ENCODE assay signal across 24 cellular contexts in the genomic region with DNA sequence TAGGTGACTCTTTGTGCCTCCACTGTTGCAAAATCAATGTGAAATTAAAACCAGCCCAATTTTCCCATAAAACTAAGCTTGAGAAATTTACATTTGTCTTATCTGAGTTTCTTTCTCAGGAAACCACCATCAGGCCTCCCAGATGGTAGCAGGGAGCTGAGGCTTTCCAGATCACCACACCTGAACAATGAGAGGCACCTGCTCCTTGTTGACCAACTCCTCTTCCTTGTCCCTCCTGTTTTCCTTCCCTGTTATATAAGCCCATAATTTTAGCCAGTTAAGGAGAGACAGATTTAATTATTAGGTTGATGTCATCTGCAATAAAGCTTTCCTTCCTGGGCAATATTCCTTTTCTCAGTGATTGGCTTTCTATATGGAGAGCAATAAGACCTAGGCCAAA. TPM values are rescaled to one million over a fixed set of nuclear protein-coding genes. Genes with fewer than 3 reads are reported as not detected.
DNase-seq lines count a peak whose midpoint lies in the region; ATAC-seq, FAIRE-seq and TF ChIP-seq lines count a peak whose summit lies in the region.
"Had no signal": no experiment of that assay in that cellular context is flagged by ENCODE, and none has a peak within 500 bp of the region (broad histone marks: within the 10 kb centered on the region; RNA-seq: fewer than 3 reads in every experiment).

No MANE protein-coding gene starts in this region.

- peaks cover 0 to 3% of the 10 kb centered on the region in 2 donors for H3K27me3 ChIP-seq in small intestine (ENCODE audit: control insufficient read depth in 2 of 2, insufficient read depth in 2 of 2, low read length in 2 of 2)
- H3K27me3 ChIP-seq: cardiac muscle cell, ovary, right atrium auricular region, transverse colon had no signal

- no peak overlapping the region for H3K27ac ChIP-seq in small intestine (ENCODE audit: low read depth in 1 of 2, low read length in 1 of 2)
- H3K27ac ChIP-seq: cardiac muscle cell, ovary, right atrium auricular region, transverse colon had no signal

- H3K9me3 ChIP-seq in small intestine (ENCODE audit: control insufficient read depth, low read depth) = no peaks in the 10 kb centered on the region
- H3K9me3 ChIP-seq: ovary, right atrium auricular region, transverse colon had no signal

- no peaks in the 10 kb centered on the region for H3K36me3 ChIP-seq in small intestine (ENCODE audit: control insufficient read depth in 2 of 2, insufficient read depth in 2 of 2, low read length in 2 of 2)
- H3K36me3 ChIP-seq: cardiac muscle cell, ovary, right atrium auricular region, transverse colon had no signal

- FAIRE-seq in small intestine (lab: Jason Lieb, UNC) (no peak), H54 (lab: Jason Lieb, UNC) (no peak)
- FAIRE-seq: GM12892 had no signal

- no peak overlapping the region for H3K4me3 ChIP-seq in small intestine (ENCODE audit: low read depth in 1 of 2, low read length in 2 of 2)
- H3K4me3 ChIP-seq: cardiac muscle cell, ovary, right atrium auricular region, transverse colon had no signal

- TF ChIP-seq POLR2A in H54 (IDR thresholded peaks at IDR 0.05; ENCODE audit: low read depth, low read length) = no peak

- DNase-seq in COR-L47 (lab: John Stamatoyannopoulos, UW) (peak; percentile 78), DMS79 treated with DMSO at 0.1 percent for 48 hours (lab: John Stamatoyannopoulos, UW) (peak; percentile 36), NCI-H510A treated with DMSO at 0.1 percent for 48 hours (lab: John Stamatoyannopoulos, UW) (peak; percentile 86), small intestine (no peak), H54 (ENCODE audit: insufficient read length, low spot score) (no peak), AG08395 (ENCODE audit: low spot score) (no peak), nucleus accumbens (lab: John Stamatoyannopoulos, UW) (no peak)
- DNase-seq: activated CD4-positive, alpha-beta T cell treated with anti-CD3 and anti-CD28 coated beads for 36 hours; activated naive CD4-positive, alpha-beta T cell treated with anti-CD3 and anti-CD28 coated beads, Interleukin-2, amount 50 U/mL, for 16 hours; activated T-cell treated with anti-CD3 and anti-CD28 coated beads, Interleukin-2, amount 50 U/mL, for 48 hours; anterior cingulate cortex; CD4-positive, alpha-beta memory T cell; glutamatergic neuron; naive thymus-derived CD8-positive, alpha-beta T cell; NCI-H524; OCI-M1; ovary; stimulated activated CD4-positive, alpha-beta T cell treated with anti-CD3 and anti-CD28 coated beads, Interleukin-12 subunit alpha, Interleukin-12 subunit beta, amount 100 ng/mL, for 4 hours; transverse colon had no signal

- no peaks in the 10 kb centered on the region for H3K4me1 ChIP-seq in small intestine (ENCODE audit: control insufficient read depth in 2 of 2, insufficient read depth in 1 of 2, low read depth in 1 of 2, low read length in 1 of 2)
- H3K4me1 ChIP-seq: right atrium auricular region, transverse colon had no signal

- peak; percentile 8; the same call in 2 of the 3 replicates for ATAC-seq in SK-N-SH treated with all-trans-retinoic acid at 6 μM for 48 hours
- ATAC-seq: activated CD4-positive, alpha-beta T cell treated with anti-CD3 and anti-CD28 coated beads for 36 hours; left lobe of liver; naive thymus-derived CD8-positive, alpha-beta T cell had no signal

TF ChIP-seq in SK-N-SH treated with all-trans-retinoic acid at 6 μM for 48 hours, 23 proteins besides CTCF, POLR2A, EP300 and RAD21 (continues in another document):
- TF ChIP-seq GLIS3 (CRISPR knock-in tag; IDR thresholded peaks at IDR 0.05) (no peak), PPARA (CRISPR knock-in tag; IDR thresholded peaks at IDR 0.05; ENCODE audit: borderline replicate concordance) (no peak), ZFP30 (CRISPR knock-in tag; IDR thresholded peaks at IDR 0.05) (no peak), TOX (CRISPR knock-in tag; IDR thresholded peaks at IDR 0.05; ENCODE audit: borderline replicate concordance) (no peak), ESRRG (CRISPR knock-in tag; IDR thresholded peaks at IDR 0.05) (no peak), BACH2 (CRISPR knock-in tag; IDR thresholded peaks at IDR 0.05; ENCODE audit: borderline replicate concordance) (no peak), ZFP3 (CRISPR knock-in tag; IDR thresholded peaks at IDR 0.05) (no peak), ZNF8 (CRISPR knock-in tag; IDR thresholded peaks at IDR 0.05) (no peak), CSRNP3 (CRISPR knock-in tag; IDR thresholded peaks at IDR 0.05) (no peak), CSDC2 (CRISPR knock-in tag; IDR thresholded peaks at IDR 0.05) (no peak), CREB5 (CRISPR knock-in tag; IDR thresholded peaks at IDR 0.05; ENCODE audit: low read depth) (no peak), POU6F1 (CRISPR knock-in tag; IDR thresholded peaks at IDR 0.05; ENCODE audit: borderline replicate concordance, low read depth) (no peak), ARNTL (CRISPR knock-in tag; IDR thresholded peaks at IDR 0.05; ENCODE audit: borderline replicate concordance, low read depth) (no peak), ISL1 (CRISPR knock-in tag; IDR thresholded peaks at IDR 0.05) (no peak), ZC3H10 (CRISPR knock-in tag; IDR thresholded peaks at IDR 0.05) (no peak), ZNF565 (CRISPR knock-in tag; conservative IDR thresholded peaks at IDR 0.05; ENCODE audit: low read depth) (no peak)
- TF ChIP-seq, protein P1, sequence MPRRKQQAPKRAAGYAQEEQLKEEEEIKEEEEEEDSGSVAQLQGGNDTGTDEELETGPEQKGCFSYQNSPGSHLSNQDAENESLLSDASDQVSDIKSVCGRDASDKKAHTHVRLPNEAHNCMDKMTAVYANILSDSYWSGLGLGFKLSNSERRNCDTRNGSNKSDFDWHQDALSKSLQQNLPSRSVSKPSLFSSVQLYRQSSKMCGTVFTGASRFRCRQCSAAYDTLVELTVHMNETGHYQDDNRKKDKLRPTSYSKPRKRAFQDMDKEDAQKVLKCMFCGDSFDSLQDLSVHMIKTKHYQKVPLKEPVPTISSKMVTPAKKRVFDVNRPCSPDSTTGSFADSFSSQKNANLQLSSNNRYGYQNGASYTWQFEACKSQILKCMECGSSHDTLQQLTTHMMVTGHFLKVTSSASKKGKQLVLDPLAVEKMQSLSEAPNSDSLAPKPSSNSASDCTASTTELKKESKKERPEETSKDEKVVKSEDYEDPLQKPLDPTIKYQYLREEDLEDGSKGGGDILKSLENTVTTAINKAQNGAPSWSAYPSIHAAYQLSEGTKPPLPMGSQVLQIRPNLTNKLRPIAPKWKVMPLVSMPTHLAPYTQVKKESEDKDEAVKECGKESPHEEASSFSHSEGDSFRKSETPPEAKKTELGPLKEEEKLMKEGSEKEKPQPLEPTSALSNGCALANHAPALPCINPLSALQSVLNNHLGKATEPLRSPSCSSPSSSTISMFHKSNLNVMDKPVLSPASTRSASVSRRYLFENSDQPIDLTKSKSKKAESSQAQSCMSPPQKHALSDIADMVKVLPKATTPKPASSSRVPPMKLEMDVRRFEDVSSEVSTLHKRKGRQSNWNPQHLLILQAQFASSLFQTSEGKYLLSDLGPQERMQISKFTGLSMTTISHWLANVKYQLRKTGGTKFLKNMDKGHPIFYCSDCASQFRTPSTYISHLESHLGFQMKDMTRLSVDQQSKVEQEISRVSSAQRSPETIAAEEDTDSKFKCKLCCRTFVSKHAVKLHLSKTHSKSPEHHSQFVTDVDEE (CRISPR knock-in tag; IDR thresholded peaks at IDR 0.05) = no peak

RNA-seq across cellular contexts. Expression of gene C1orf185, which starts 32.0 kb away (rescaled TPM):
- polyA plus RNA-seq in small intestine = not detected
- polyA plus RNA-seq: cardiac muscle cell; CD4-positive, alpha-beta memory T cell; naive thymus-derived CD8-positive, alpha-beta T cell; ovary had no signal

Comparison
In these comparisons a context has a peak if more than half of its experiments do, and no peak if none do; other contexts are left out.
1. DNase-seq: peak in COR-L47 (single experiment), DMS79 treated with DMSO at 0.1 percent for 48 hours (single experiment) and NCI-H510A treated with DMSO at 0.1 percent for 48 hours (single experiment); none in small intestine (single experiment), H54 (single experiment), AG08395 (single experiment) and nucleus accumbens (0 of 56).